ENCODE assay signal across 32 cellular contexts in the genomic region with DNA sequence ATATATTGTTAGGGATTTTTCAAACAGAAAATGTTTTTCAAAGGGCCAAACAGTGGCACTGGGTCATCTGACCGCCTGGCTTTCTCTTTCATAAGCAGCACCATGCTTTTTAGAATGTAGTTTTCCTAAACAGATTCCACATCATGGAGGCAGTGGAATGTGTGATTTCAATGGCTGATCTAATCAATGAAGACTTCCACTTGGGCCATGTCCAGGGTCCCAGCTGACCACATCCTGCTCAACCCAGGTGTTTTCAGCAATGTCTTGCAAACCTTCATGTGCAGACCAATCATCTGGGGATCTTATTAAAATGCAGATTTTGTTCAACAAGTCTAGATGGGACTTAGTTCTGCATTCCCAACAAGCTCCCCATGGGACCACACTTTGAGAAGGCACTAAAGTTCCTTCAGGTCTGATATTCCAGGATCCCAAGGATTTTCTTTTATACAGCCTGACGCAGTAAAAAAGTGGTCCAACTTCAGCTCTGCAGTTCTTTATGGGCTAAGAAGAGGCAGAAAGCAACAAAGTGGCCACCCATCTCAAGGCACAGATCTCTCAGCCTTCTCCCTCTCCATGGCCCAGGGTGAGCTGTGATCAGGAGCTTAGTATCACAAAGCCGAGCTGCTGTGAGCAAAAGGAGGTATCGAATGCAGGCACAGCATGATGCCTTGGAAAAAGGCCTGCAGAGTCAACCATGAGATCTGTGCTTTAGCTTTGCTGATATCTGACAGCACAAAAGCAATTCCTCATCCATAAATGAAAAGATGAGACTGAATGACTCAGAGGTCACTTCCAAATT. TPM values are rescaled to one million over a fixed set of nuclear protein-coding genes. Genes with fewer than 3 reads are reported as not detected.
DNase-seq lines count a peak whose midpoint lies in the region; ATAC-seq and TF ChIP-seq lines count a peak whose summit lies in the region.
"Had no signal": no experiment of that assay in that cellular context is flagged by ENCODE, and none has a peak within 500 bp of the region (broad histone marks: within the 10 kb centered on the region; RNA-seq: fewer than 3 reads in every experiment).

No MANE protein-coding gene starts in this region.

- H3K27ac ChIP-seq in HUES64 (ENCODE audit: low read depth, low read length): peak overlapping the region; percentile 10; the same call in 1 of the 2 replicates
- no peak overlapping the region for H3K27ac ChIP-seq in endodermal cell (ENCODE audit: low read depth, low read length)
- no peak overlapping the region for H3K27ac ChIP-seq in mesendoderm (ENCODE audit: low read depth, low read length)
- H3K27ac ChIP-seq: 22Rv1, epithelial cell of prostate, lower lobe of right lung had no signal

- H3K9me3 ChIP-seq in HUES64 (ENCODE audit: insufficient read depth, low read depth, low read length): no peaks in the 10 kb centered on the region
- no peaks in the 10 kb centered on the region for H3K9me3 ChIP-seq in endodermal cell (ENCODE audit: control insufficient read depth, low read length)
- H3K9me3 ChIP-seq: HAP-1, lower lobe of right lung, testis had no signal

- POLR2A ChIA-PET in T-cell (lab: Charles Lee): interaction anchor here in 1 of 2 donors (0.7 kb wide), 1 partner anchor 19 kb away, joined by 4 read pairs; no protein-coding TSS in a partner anchor

- no peak overlapping the region for H2BK15ac ChIP-seq in mesendoderm (replicated peaks; ENCODE audit: low read depth)

- H3K4me1 ChIP-seq in HUES64 (ENCODE audit: insufficient read depth, low read length) (peaks cover 42% of the 10 kb centered on the region), endodermal cell (ENCODE audit: control insufficient read depth, insufficient read depth, low read length) (peaks cover 13% of the 10 kb centered on the region), mesendoderm (ENCODE audit: control insufficient read depth, low read depth, low read length) (peaks cover 12% of the 10 kb centered on the region)
- H3K4me1 ChIP-seq: HAP-1 had no signal

- CTCF ChIA-PET in T-cell (lab: Charles Lee): no interaction called here

- H3K79me1 ChIP-seq in mesendoderm (ENCODE audit: low read length): peaks cover 2% of the 10 kb centered on the region

- no peak overlapping the region for H2AK5ac ChIP-seq in mesendoderm (ENCODE audit: low read length)

- H3K4me3 Mint-ChIP-seq in endodermal cell (no peak overlapping the region), T-cell (no peak overlapping the region)
- H3K4me3 Mint-ChIP-seq: activated B cell treated with CpG ODN at 0.5 μM for 24 hours; activated CD4-positive, alpha-beta T cell treated with anti-CD3 and anti-CD28 coated beads, Interleukin-2, amount 10 ng/mL, durations not matched to agents 7 days and 5 days; activated naive CD8-positive, alpha-beta T cell; activated T-cell treated with anti-CD3 and anti-CD28 coated beads, Interleukin-2, amount 50 U/mL, for 24 hours; CD4-positive, CD25-positive, alpha-beta regulatory T cell; IgD-negative memory B cell; nephron progenitor cell had no signal

- H3K27me3 ChIP-seq in HUES64 (ENCODE audit: insufficient read depth, low read length): peaks cover 49% of the 10 kb centered on the region
- peaks cover 28% of the 10 kb centered on the region for H3K27me3 ChIP-seq in endodermal cell (ENCODE audit: control insufficient read depth, insufficient read depth, low read length, poor library complexity, severe bottlenecking)
- no peaks in the 10 kb centered on the region for H3K27me3 ChIP-seq in mesendoderm (ENCODE audit: insufficient read depth, low read length, poor library complexity)
- H3K27me3 ChIP-seq: testis had no signal

- H4K5ac ChIP-seq in mesendoderm (ENCODE audit: low read length): no peak overlapping the region

- H3K79me2 ChIP-seq in mesendoderm (ENCODE audit: control insufficient read depth, insufficient read depth, low read length): no peaks in the 10 kb centered on the region

- no peak overlapping the region for H3K4me3 ChIP-seq in HUES64 (ENCODE audit: low read length)
- no peak overlapping the region for H3K4me3 ChIP-seq in endodermal cell (ENCODE audit: low read length)
- no peak overlapping the region for H3K4me3 ChIP-seq in mesendoderm (ENCODE audit: low read length)
- H3K4me3 ChIP-seq: coronary artery, HAP-1, lower lobe of right lung, testis had no signal

- H3K56ac ChIP-seq in mesendoderm (ENCODE audit: low read length): no peak overlapping the region

- no peak overlapping the region for H2BK120ac ChIP-seq in mesendoderm (ENCODE audit: low read depth, low read length)

- no peaks in the 10 kb centered on the region for H3K9me3 Mint-ChIP-seq in endodermal cell
- H3K9me3 Mint-ChIP-seq in T-cell: no peaks in the 10 kb centered on the region
- H3K9me3 Mint-ChIP-seq: activated B cell treated with CpG ODN at 0.5 μM for 24 hours; activated CD4-positive, alpha-beta T cell treated with anti-CD3 and anti-CD28 coated beads, Interleukin-2, amount 10 ng/mL, durations not matched to agents 7 days and 5 days; activated T-cell treated with anti-CD3 and anti-CD28 coated beads, Interleukin-2, amount 50 U/mL, for 24 hours; CD4-positive, CD25-positive, alpha-beta regulatory T cell; IgD-negative memory B cell; nephron progenitor cell had no signal

- peak; percentile 3 for DNase-seq in DMS53 (lab: John Stamatoyannopoulos, UW)
- no peak for DNase-seq in DMS53 treated with DMSO at 0.1 percent for 48 hours (lab: John Stamatoyannopoulos, UW; ENCODE audit: unreplicated experiment)
- peak; percentile 83 for DNase-seq in endodermal cell
- peak; percentile 57 for DNase-seq in mesendoderm
- DNase-seq in anterior cingulate cortex (lab: John Stamatoyannopoulos, UW): no peak
- no peak for DNase-seq in activated CD8-positive, alpha-beta memory T cell treated with anti-CD3 and anti-CD28 coated beads, Interleukin-2, amount 50 U/mL, for 4 hours
- DNase-seq in T-cell: no peak
- DNase-seq: activated B cell treated with CpG ODN at 0.5 μM for 24 hours; activated CD4-positive, alpha-beta T cell treated with anti-CD3 and anti-CD28 coated beads, Interleukin-2, amount 10 ng/mL, durations not matched to agents 7 days and 5 days; activated effector memory CD4-positive, alpha-beta T cell treated with anti-CD3 and anti-CD28 coated beads, Interleukin-2, amount 50 U/mL, for 16 hours; activated T-cell treated with anti-CD3 and anti-CD28 coated beads, Interleukin-2, amount 50 U/mL, for 24 hours; Calu3; caudate nucleus; CD4-positive, CD25-positive, alpha-beta regulatory T cell; effector CD8-positive, alpha-beta T cell; lower lobe of right lung; NCI-H2107; NCI-H446; nephron progenitor cell; stimulated activated CD4-positive, alpha-beta T cell treated with anti-CD3 and anti-CD28 coated beads, Interleukin-1b, Interleukin-23, amount 100 ng/mL, for 48 hours; stimulated activated naive CD8-positive, alpha-beta T cell treated with anti-CD3 and anti-CD28 coated beads, Interleukin-15, Interleukin-2, amounts not matched to agents 100 U/mL and 50 U/mL, for 24 hours; SW 1271; T1000; testis had no signal

- no peak overlapping the region for H4K8ac ChIP-seq in mesendoderm (ENCODE audit: low read depth, low read length)

- no peak overlapping the region for H3K4me2 ChIP-seq in mesendoderm (ENCODE audit: low read length)

- no peak overlapping the region for H3K18ac ChIP-seq in mesendoderm (ENCODE audit: low read length)

- H3K4me1 Mint-ChIP-seq in endodermal cell (peaks cover 39% of the 10 kb centered on the region), T-cell (peaks cover 0 to 5% (median 0%) of the 10 kb centered on the region in 3 donors)
- H3K4me1 Mint-ChIP-seq: activated CD4-positive, alpha-beta T cell treated with anti-CD3 and anti-CD28 coated beads, Interleukin-2, amount 10 ng/mL, durations not matched to agents 7 days and 5 days had no signal

- H3K27me3 Mint-ChIP-seq in endodermal cell (ENCODE audit: insufficient read depth) (peaks cover 27% of the 10 kb centered on the region), T-cell (peaks cover 6 to 19% of the 10 kb centered on the region in 2 donors)

- no peak for TF ChIP-seq CTCF in endodermal cell (conservative IDR thresholded peaks at IDR 0.05)

- peaks cover 23% of the 10 kb centered on the region for H3K36me3 Mint-ChIP-seq in endodermal cell (ENCODE audit: low read depth)
- peaks cover 29% of the 10 kb centered on the region for H3K36me3 Mint-ChIP-seq in T-cell

- H3K23ac ChIP-seq in mesendoderm (ENCODE audit: low read length): no peak overlapping the region

- WGBS in HUES64: 39% methylated on average over 4 of the region's 4 CpGs
- 42 to 76% methylated on average over 3 to 4 of the region's 4 CpGs for WGBS in endodermal cell (ENCODE audit: insufficient coverage in 1 of 2, insufficient read length in 1 of 2), 2 experiments
- no CpG with 5 or more reads among the region's 4 CpGs for WGBS in mesendoderm (ENCODE audit: extremely low coverage, insufficient coverage, low lambda C conversion rate)

- H3K4ac ChIP-seq in mesendoderm (ENCODE audit: low read depth, low read length): no peak overlapping the region

- H2BK5ac ChIP-seq in mesendoderm (ENCODE audit: low read length): no peak overlapping the region

- H3K27ac Mint-ChIP-seq in endodermal cell (no peak overlapping the region), T-cell (no peak overlapping the region)
- H3K27ac Mint-ChIP-seq: activated B cell treated with CpG ODN at 0.5 μM for 24 hours; activated CD4-positive, alpha-beta T cell treated with anti-CD3 and anti-CD28 coated beads, Interleukin-2, amount 10 ng/mL, durations not matched to agents 7 days and 5 days; activated naive CD8-positive, alpha-beta T cell; activated T-cell treated with anti-CD3 and anti-CD28 coated beads, Interleukin-2, amount 50 U/mL, for 24 hours; nephron progenitor cell had no signal

- H3K9ac ChIP-seq in HUES64 (ENCODE audit: low read depth, low read length) (no peak overlapping the region), endodermal cell (ENCODE audit: extremely low read depth, low read length, poor library complexity, severe bottlenecking) (no peak overlapping the region), mesendoderm (ENCODE audit: low read length) (no peak overlapping the region)

- no peak for ATAC-seq in T-cell (replicated peaks in 1 of 4)
- ATAC-seq: lower lobe of right lung; stimulated activated naive CD8-positive, alpha-beta T cell treated with anti-CD3 and anti-CD28 coated beads, Interleukin-15, Interleukin-2, amounts not matched to agents 100 U/mL and 50 U/mL, for 24 hours had no signal

- peaks cover 32% of the 10 kb centered on the region for H3K36me3 ChIP-seq in HUES64 (ENCODE audit: insufficient read depth, low read length)
- H3K36me3 ChIP-seq in endodermal cell (ENCODE audit: control insufficient read depth, insufficient read depth, low read length): peaks cover 20% of the 10 kb centered on the region
- H3K36me3 ChIP-seq in mesendoderm (ENCODE audit: control insufficient read depth, insufficient read depth, low read length): peaks cover 5% of the 10 kb centered on the region

RNA-seq across cellular contexts. Expression of a gene that starts 3.7 kb away (rescaled TPM):
- 4.0 TPM for polyA plus RNA-seq in HUES64 (2013, experiment 1 of 2)
- polyA plus RNA-seq in HUES64 (2013, experiment 2 of 2): 7.2 TPM
- total RNA-seq in endodermal cell (under 1 TPM; 0.44 to 0.53 TPM), T-cell (under 1 TPM in 1 of 5 donors, not detected in 4; 0.35 TPM)
- polyA plus RNA-seq in endodermal cell (2013, experiment 1 of 2): 4.5 TPM
- polyA plus RNA-seq in endodermal cell (2013, experiment 2 of 2): 5.1 TPM
- polyA plus RNA-seq in mesendoderm (2013, experiment 1 of 2): 1.9 TPM
- 2.4 TPM for polyA plus RNA-seq in mesendoderm (2013, experiment 2 of 2)
- total RNA-seq: activated B cell treated with CpG ODN at 0.5 μM for 24 hours; activated CD4-positive, alpha-beta T cell treated with anti-CD3 and anti-CD28 coated beads, Interleukin-2, amount 10 ng/mL, durations not matched to agents 7 days and 5 days; Calu3; CD4-positive, CD25-positive, alpha-beta regulatory T cell; RPMI7951 had no signal

RNA-seq across cellular contexts. Expression of a gene that starts 19.4 kb away (rescaled TPM):
- 143 TPM for polyA plus RNA-seq in HUES64 (2013, experiment 1 of 2)
- polyA plus RNA-seq in HUES64 (2013, experiment 2 of 2): 147 TPM
- total RNA-seq in endodermal cell (100 to 1,000 TPM; 111 to 144 TPM), T-cell (10 to 100 TPM; 70.0 to 88.4 (median 85.5) TPM)
- 171 TPM for polyA plus RNA-seq in endodermal cell (2013, experiment 1 of 2)
- 164 TPM for polyA plus RNA-seq in endodermal cell (2013, experiment 2 of 2)
- polyA plus RNA-seq in mesendoderm (2013, experiment 1 of 2): 118 TPM
- polyA plus RNA-seq in mesendoderm (2013, experiment 2 of 2): 119 TPM

RNA-seq across cellular contexts. Expression of a gene that starts 20.4 kb away (rescaled TPM):
- polyA plus RNA-seq in HUES64 (2013, experiment 1 of 2): 13.5 TPM
- 19.5 TPM for polyA plus RNA-seq in HUES64 (2013, experiment 2 of 2)
- 10 to 100 TPM; 33.6 to 39.0 TPM for total RNA-seq in endodermal cell
- polyA plus RNA-seq in endodermal cell (2013, experiment 1 of 2): 39.0 TPM
- polyA plus RNA-seq in endodermal cell (2013, experiment 2 of 2): 30.5 TPM
- 9.7 TPM for polyA plus RNA-seq in mesendoderm (2013, experiment 1 of 2)
- polyA plus RNA-seq in mesendoderm (2013, experiment 2 of 2): 9.4 TPM
- total RNA-seq in T-cell: 10 to 100 TPM; 54.8 to 71.4 (median 59.9) TPM

Comparison
In these comparisons a context has a peak if more than half of its experiments do, and no peak if none do; other contexts are left out.
1. DNase-seq: peak in DMS53 (single experiment), endodermal cell (single experiment) and mesendoderm (single experiment); none in DMS53 treated with DMSO at 0.1 percent for 48 hours (single experiment), anterior cingulate cortex (0 of 58), activated CD8-positive, alpha-beta memory T cell treated with anti-CD3 and anti-CD28 coated beads, Interleukin-2, amount 50 U/mL, for 4 hours (single experiment) and T-cell (0 of 34).